Comparison of ENCODE assay signal across 1 cellular context in genomic region chr2:8574196-8575010, GRCh38.
TF ChIP-seq lines count a peak whose summit lies in the region.

No MANE protein-coding gene starts in this region.

TF ChIP-seq in H1, 55 proteins besides CTCF, POLR2A, EP300 and RAD21 (continued from another document):
- TF ChIP-seq SP1 (IDR thresholded peaks at IDR 0.05; ENCODE audit: low read depth, low read length) (no peak), PHF8 (conservative IDR thresholded peaks at IDR 0.05; ENCODE audit: low read depth, low read length) (no peak), CEBPB (IDR thresholded peaks at IDR 0.05; ENCODE audit: low read depth, low read length) (no peak), BACH1 (IDR thresholded peaks at IDR 0.05; ENCODE audit: low read length) (no peak), RBBP5 (IDR thresholded peaks at IDR 0.05; ENCODE audit: borderline replicate concordance, low read depth, low read length) (no peak), MAFK (IDR thresholded peaks at IDR 0.05; ENCODE audit: low read depth, low read length) (no peak), SP2 (IDR thresholded peaks at IDR 0.05; ENCODE audit: low read length) (no peak), CBX5 (IDR thresholded peaks at IDR 0.05; ENCODE audit: low read depth, low read length) (no peak), YY1 (IDR thresholded peaks at IDR 0.05; ENCODE audit: low read depth, low read length) (no peak), FOSL1 (IDR thresholded peaks at IDR 0.05; ENCODE audit: insufficient read depth, low read depth, low read length) (no peak), ZNF274 (IDR thresholded peaks at IDR 0.05; ENCODE audit: borderline replicate concordance, extremely low read depth, low read length) (no peak), JUN (IDR thresholded peaks at IDR 0.05; ENCODE audit: low read depth, low read length) (no peak), EGR1 (IDR thresholded peaks at IDR 0.05; ENCODE audit: borderline replicate concordance, low read depth, low read length) (no peak)
- TF ChIP-seq, protein P1, sequence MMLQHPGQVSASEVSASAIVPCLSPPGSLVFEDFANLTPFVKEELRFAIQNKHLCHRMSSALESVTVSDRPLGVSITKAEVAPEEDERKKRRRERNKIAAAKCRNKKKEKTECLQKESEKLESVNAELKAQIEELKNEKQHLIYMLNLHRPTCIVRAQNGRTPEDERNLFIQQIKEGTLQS (IDR thresholded peaks at IDR 0.05; ENCODE audit: insufficient read depth, low read depth, low read length), result no peak
TF ChIP-seq in H1: peak in this region for 0.
